1 cellular context compared by ENCODE assay signal in the genomic region with DNA sequence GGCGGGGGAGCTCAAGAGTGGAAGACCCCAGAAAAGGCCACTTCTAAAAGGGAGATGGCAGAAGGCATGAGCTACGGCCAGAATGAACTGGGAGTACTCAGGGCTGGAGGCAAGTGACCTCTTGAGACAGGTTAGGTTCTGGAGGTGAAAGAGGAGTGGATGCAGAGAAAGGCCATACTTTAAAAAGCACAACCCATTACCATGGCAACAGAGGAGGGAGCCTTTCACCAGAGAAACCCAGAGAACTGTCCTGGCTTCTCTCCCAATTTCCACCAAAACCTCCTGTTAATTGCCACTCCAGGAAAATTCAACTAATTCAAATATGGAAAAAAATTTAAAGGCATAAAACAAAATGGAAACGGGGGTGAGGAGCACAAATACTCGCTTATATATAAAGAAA.
TF ChIP-seq lines count a peak whose summit lies in the region.

No MANE protein-coding gene starts in this region.

TF ChIP-seq in GM12878, 131 proteins besides CTCF, POLR2A, EP300 and RAD21:
- TF ChIP-seq YY1 (IDR thresholded peaks at IDR 0.05; ENCODE audit: low read depth, low read length): no peak
- TF ChIP-seq MAX (IDR thresholded peaks at IDR 0.05; ENCODE audit: low read depth, low read length): no peak
- no peak for TF ChIP-seq USF1 (IDR thresholded peaks at IDR 0.05; ENCODE audit: borderline replicate concordance, extremely low read length, insufficient read depth, low read depth, low read length)
- TF ChIP-seq TCF3 (IDR thresholded peaks at IDR 0.05; ENCODE audit: borderline replicate concordance, insufficient read depth, low read depth, low read length): no peak
- TF ChIP-seq HDAC6 (IDR thresholded peaks at IDR 0.05; ENCODE audit: unreplicated experiment): no peak
- TF ChIP-seq EGR1 (IDR thresholded peaks at IDR 0.05; ENCODE audit: borderline replicate concordance in 1 of 2, low read depth in 2 of 2, low read length in 2 of 2): no peak
- TF ChIP-seq, protein P1, sequence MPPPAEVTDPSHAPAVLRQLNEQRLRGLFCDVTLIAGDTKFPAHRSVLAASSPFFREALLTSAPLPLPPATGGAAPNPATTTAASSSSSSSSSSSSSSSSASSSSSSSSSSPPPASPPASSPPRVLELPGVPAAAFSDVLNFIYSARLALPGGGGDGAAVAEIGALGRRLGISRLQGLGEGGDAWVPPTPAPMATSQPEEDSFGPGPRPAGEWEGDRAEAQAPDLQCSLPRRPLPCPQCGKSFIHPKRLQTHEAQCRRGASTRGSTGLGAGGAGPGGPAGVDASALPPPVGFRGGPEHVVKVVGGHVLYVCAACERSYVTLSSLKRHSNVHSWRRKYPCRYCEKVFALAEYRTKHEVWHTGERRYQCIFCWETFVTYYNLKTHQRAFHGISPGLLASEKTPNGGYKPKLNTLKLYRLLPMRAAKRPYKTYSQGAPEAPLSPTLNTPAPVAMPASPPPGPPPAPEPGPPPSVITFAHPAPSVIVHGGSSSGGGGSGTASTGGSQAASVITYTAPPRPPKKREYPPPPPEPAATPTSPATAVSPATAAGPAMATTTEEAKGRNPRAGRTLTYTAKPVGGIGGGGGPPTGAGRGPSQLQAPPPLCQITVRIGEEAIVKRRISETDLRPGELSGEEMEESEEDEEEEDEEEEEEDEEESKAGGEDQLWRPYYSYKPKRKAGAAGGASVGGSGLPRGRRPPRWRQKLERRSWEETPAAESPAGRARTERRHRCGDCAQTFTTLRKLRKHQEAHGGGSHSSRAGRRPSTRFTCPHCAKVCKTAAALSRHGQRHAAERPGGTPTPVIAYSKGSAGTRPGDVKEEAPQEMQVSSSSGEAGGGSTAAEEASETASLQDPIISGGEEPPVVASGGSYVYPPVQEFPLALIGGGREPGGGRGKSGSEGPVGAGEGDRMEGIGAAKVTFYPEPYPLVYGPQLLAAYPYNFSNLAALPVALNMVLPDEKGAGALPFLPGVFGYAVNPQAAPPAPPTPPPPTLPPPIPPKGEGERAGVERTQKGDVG (CRISPR knock-in tag; IDR thresholded peaks at IDR 0.05): no peak
- TF ChIP-seq TCF12 (IDR thresholded peaks at IDR 0.05; ENCODE audit: low read depth, low read length): no peak
